In the genomic region with DNA sequence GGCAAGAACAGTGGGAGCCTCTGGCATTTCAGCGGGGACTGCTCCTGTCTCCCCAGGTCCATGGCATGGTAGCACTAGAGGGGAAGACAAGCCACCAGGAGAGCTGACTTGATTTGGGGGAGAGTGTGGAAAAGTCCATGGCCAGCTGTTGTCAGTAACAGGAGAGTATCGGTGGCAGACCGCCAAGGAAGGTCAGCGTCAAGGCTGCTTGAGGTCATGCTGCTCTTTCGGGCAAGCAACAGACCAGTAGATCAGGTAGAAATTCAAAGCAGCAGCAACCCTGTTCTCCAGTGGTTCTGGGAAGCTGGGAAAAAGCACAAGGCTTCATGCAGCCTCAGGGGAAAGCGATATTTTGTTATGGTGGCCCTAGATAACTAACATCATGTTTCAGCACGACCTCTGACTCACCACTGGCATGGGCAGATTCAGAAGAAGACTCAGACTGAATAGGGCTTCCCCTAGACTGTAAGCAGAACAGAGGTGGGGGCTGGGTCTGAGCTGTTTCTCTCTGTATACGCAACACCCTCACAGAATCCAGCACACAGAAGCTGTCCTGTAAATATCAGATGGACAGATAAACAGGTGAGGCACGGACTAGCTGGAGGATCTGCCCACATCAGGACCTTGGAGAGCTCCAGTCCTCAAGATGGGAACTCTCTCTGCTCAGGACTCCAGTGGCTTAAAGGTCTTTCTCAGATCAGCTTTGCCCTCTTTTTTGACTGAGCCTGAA, we compare ENCODE assay signal across 10 cellular contexts. TPM values are rescaled to one million over a fixed set of nuclear protein-coding genes. Genes with fewer than 3 reads are reported as not detected.
DNase-seq lines count a peak whose midpoint lies in the region; FAIRE-seq and TF ChIP-seq lines count a peak whose summit lies in the region.
"Had no signal": no experiment of that assay in that cellular context is flagged by ENCODE, and none has a peak within 500 bp of the region (broad histone marks: within the 10 kb centered on the region; RNA-seq: fewer than 3 reads in every experiment).

No MANE protein-coding gene starts in this region.

- 0 out of 2 replicates have a peak overlapping the region, but pooled peaks have one; percentile 14 for H3K27ac ChIP-seq in VCaP
- no peak overlapping the region for H3K27ac ChIP-seq in keratinocyte (ENCODE audit: control insufficient read depth, insufficient read depth, low read length)

- H4K20me1 ChIP-seq in keratinocyte (ENCODE audit: control insufficient read depth, extremely low read depth, insufficient read depth, low read length) = no peaks in the 10 kb centered on the region

- H3K79me2 ChIP-seq in keratinocyte (ENCODE audit: control insufficient read depth, insufficient read depth, low read length) = no peaks in the 10 kb centered on the region

- peaks cover 11% of the 10 kb centered on the region for H3K4me1 ChIP-seq in keratinocyte (ENCODE audit: control insufficient read depth, extremely low read depth, insufficient read depth, low read length)

- no peaks in the 10 kb centered on the region for H3K9me1 ChIP-seq in keratinocyte (ENCODE audit: control insufficient read depth, extremely low read depth, insufficient read depth, low read length)

- dilution Hi-C loops in keratinocyte (cut with MboI; ENCODE audit: extremely low pct_ligation_motif_present, low sequenced_read_pairs) = no loop called here

- H3K9ac ChIP-seq in keratinocyte (ENCODE audit: control insufficient read depth, extremely low read depth, insufficient read depth, low read length) = no peak overlapping the region

- peaks cover 28% of the 10 kb centered on the region for H3K27me3 ChIP-seq in keratinocyte (ENCODE audit: control insufficient read depth, extremely low read depth, insufficient read depth, low read length)

- FAIRE-seq in keratinocyte (lab: Jason Lieb, UNC) = peak; percentile 91

- H3K36me3 ChIP-seq in keratinocyte (ENCODE audit: control insufficient read depth in 2 of 2, extremely low read depth in 1 of 2, insufficient read depth in 2 of 2, low read length in 2 of 2) = no peaks in the 10 kb centered on the region

- H3K9me3 ChIP-seq in keratinocyte (ENCODE audit: control insufficient read depth, low read depth, low read length) = no peaks in the 10 kb centered on the region

- H3K4me2 ChIP-seq in keratinocyte (ENCODE audit: control insufficient read depth, extremely low read depth, insufficient read depth, low read depth, low read length) = peak overlapping the region; percentile 39

- TF ChIP-seq CTCF in VCaP (conservative IDR thresholded peaks at IDR 0.05) = no peak
- TF ChIP-seq CTCF in keratinocyte (optimal IDR thresholded peaks at IDR 0.05 in 1 of 3, IDR thresholded peaks at IDR 0.05 in 1 of 3, conservative IDR thresholded peaks at IDR 0.05 in 1 of 3; ENCODE audit: extremely low read depth in 1 of 3, insufficient read depth in 2 of 3, low read length in 3 of 3) = no peak

- in situ Hi-C loops in KBM-7 (cut with MboI; ENCODE audit: low pct_unique_long_range_greater_than_20kb, low sequenced_read_pairs) = no loop called here

- H3K4me3 ChIP-seq in keratinocyte (ENCODE audit: control insufficient read depth in 2 of 3, extremely low read depth in 1 of 3, insufficient read depth in 2 of 3, low read depth in 1 of 3, low read length in 3 of 3) = no peak overlapping the region

- DNase-seq in ELR (ENCODE audit: low read depth) (peak; percentile 50), KBM-7 (peak; percentile 38), keratinocyte (ENCODE audit: low read depth, low spot score) (peak; percentile 81), middle frontal gyrus (ENCODE audit: extremely low spot score, low spot score) (no peak), NCI-H146 treated with DMSO at 0.1 percent for 48 hours (lab: John Stamatoyannopoulos, UW; ENCODE audit: unreplicated experiment) (no peak), NCI-H82 treated with DMSO at 0.1 percent for 48 hours (lab: John Stamatoyannopoulos, UW; ENCODE audit: unreplicated experiment) (no peak), GOT3 (lab: John Stamatoyannopoulos, UW) (no peak)
- DNase-seq: amygdala; stimulated activated naive B cell treated with anti-CD40 and anti-IgM and Interleukin-4, amounts not matched to agents 10 μg/mL and 1 μg/mL and 100 μg/mL, for 72 hours had no signal

- H2AFZ ChIP-seq in keratinocyte (ENCODE audit: control insufficient read depth, low read length) = no peak overlapping the region

RNA-seq across cellular contexts. Expression of a gene that starts 35.2 kb away (rescaled TPM):
- 0.10 to 0.12 TPM in 2 of 3 replicates, not detected in the other for polyA plus RNA-seq in keratinocyte
- polyA plus RNA-seq in keratinocyte (2011; ENCODE audit: low read depth) = not detected
- polyA plus RNA-seq in keratinocyte (2011; cell fraction: cytosol; rRNA removed) = 0.05 TPM in 1 of 2 replicates, not detected in the other
- 0.09 and 0.13 TPM in 2 replicates for polyA plus RNA-seq in keratinocyte (2011; cell fraction: nucleus; rRNA removed)
- polyA plus RNA-seq in keratinocyte (2012; ENCODE audit: low replicate concordance) = 0.09 TPM in 1 of 2 replicates, not detected in the other
- 0.03 to 1.4 TPM in 2 of 3 replicates, not detected in the other for polyA minus RNA-seq in keratinocyte
- polyA minus RNA-seq in keratinocyte (2011; cell fraction: cytosol; rRNA and poly(A)+ RNA removed) = not detected
- not detected in 2 replicates for polyA minus RNA-seq in keratinocyte (2011; cell fraction: nucleus; rRNA and poly(A)+ RNA removed)

Comparison
In these comparisons a context has a peak if more than half of its experiments do, and no peak if none do; other contexts are left out.
1. DNase-seq: peak in ELR (single experiment), KBM-7 (single experiment) and keratinocyte (single experiment); none in middle frontal gyrus (single experiment), NCI-H146 treated with DMSO at 0.1 percent for 48 hours (single experiment), NCI-H82 treated with DMSO at 0.1 percent for 48 hours (single experiment) and GOT3 (single experiment).